In the genomic region with DNA sequence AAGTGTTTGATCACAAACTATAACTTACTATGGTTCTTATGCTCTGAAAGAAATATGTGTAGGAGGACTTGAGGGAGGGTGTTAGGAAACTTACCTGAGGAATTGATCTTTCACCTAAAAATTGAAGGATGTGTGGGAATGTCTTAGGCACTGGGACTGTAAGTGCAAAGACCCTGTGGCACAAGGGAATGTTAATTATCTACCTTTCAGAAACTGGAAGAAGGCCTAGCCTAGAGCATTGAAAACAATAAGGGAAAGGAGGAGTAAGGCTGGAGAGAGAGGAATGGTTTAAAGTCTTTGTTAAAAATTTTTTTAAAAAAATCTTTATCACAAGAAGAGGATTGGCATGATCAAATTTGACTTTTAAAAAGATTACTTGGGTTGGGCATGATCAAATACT, we compare ENCODE assay signal across 13 cellular contexts.
"Had no signal": no experiment of that assay in that cellular context is flagged by ENCODE, and none has a peak within 500 bp of the region (broad histone marks: within the 10 kb centered on the region; RNA-seq: fewer than 3 reads in every experiment).

No MANE protein-coding gene starts in this region.

- H3K27ac Mint-ChIP-seq: activated naive CD4-positive, alpha-beta T cell treated with anti-CD3 and anti-CD28 coated beads, Interleukin-2, amount 10 ng/mL, durations not matched to agents 7 days and 5 days; endodermal cell had no signal

- H3K27me3 ChIP-seq: dorsolateral prefrontal cortex, gastrocnemius medialis, heart left ventricle, tibial nerve, uterus had no signal

- DNase-seq: activated CD4-positive, alpha-beta T cell treated with anti-CD3 and anti-CD28 coated beads for 4 hours; activated naive CD4-positive, alpha-beta T cell treated with anti-CD3 and anti-CD28 coated beads, Interleukin-2, amount 10 ng/mL, durations not matched to agents 7 days and 5 days; dorsolateral prefrontal cortex; endodermal cell; gastrocnemius medialis; heart left ventricle; retina; stimulated activated CD4-positive, alpha-beta T cell treated with anti-CD3 and anti-CD28 coated beads, Interleukin-2, amount 100 ng/mL, for 48 hours; substantia nigra; uterus had no signal

- H3K4me3 Mint-ChIP-seq: activated naive CD4-positive, alpha-beta T cell treated with anti-CD3 and anti-CD28 coated beads, Interleukin-2, amount 10 ng/mL, durations not matched to agents 7 days and 5 days; endodermal cell had no signal

- H3K27ac ChIP-seq: dorsolateral prefrontal cortex, gastrocnemius medialis, heart left ventricle, tibial nerve, uterus, WERI-Rb-1 had no signal

- H3K27me3 Mint-ChIP-seq: activated naive CD4-positive, alpha-beta T cell treated with anti-CD3 and anti-CD28 coated beads, Interleukin-2, amount 10 ng/mL, durations not matched to agents 7 days and 5 days had no signal

- H3K4me1 Mint-ChIP-seq: endodermal cell had no signal

- H3K4me3 ChIP-seq: dorsolateral prefrontal cortex, gastrocnemius medialis, heart left ventricle, tibial nerve, uterus had no signal

- H3K9me3 Mint-ChIP-seq: activated naive CD4-positive, alpha-beta T cell treated with anti-CD3 and anti-CD28 coated beads, Interleukin-2, amount 10 ng/mL, durations not matched to agents 7 days and 5 days; endodermal cell had no signal

- ATAC-seq: gastrocnemius medialis, heart left ventricle, left lobe of liver had no signal

- H3K36me3 ChIP-seq: gastrocnemius medialis, heart left ventricle, uterus, WERI-Rb-1 had no signal

- H3K9me3 ChIP-seq: gastrocnemius medialis, heart left ventricle, tibial nerve, uterus had no signal
